Comparison of ENCODE assay signal across 7 cellular contexts in the genomic region with DNA sequence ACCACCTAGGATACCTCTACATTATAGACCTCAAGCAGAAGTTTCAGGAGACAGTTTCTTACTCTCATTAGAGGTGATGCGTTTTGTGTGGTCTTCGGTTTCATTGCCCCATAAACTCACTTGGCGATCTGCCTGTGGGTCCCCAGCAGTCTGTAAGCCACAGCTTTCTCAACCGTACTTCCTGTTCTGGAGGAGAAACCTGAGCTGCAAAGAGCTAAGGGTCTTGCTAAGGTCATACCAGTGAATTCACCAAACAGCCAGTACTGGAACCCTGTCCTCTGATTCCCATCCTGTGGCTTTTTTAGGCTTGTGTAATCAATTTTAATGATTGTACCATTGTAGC.
A peak's percentile ranks its signal among the peaks of the same experiment; 100 is the strongest.
DNase-seq lines count a peak whose midpoint lies in the region; FAIRE-seq and TF ChIP-seq lines count a peak whose summit lies in the region.

No MANE protein-coding gene starts in this region.

- no peak overlapping the region for H3K4me3 ChIP-seq in effector memory CD4-positive, alpha-beta T cell (ENCODE audit: insufficient read depth, low read depth, low read length, poor library complexity, severe bottlenecking)

- peak overlapping the region; percentile 85 for H3K27ac Mint-ChIP-seq in nephron progenitor cell

- TF ChIP-seq CTCF in VCaP (conservative IDR thresholded peaks at IDR 0.05) (no peak), nephron progenitor cell (IDR thresholded peaks at IDR 0.05) (no peak), GM13977 (IDR thresholded peaks at IDR 0.05; ENCODE audit: extremely low read depth, insufficient read depth, missing control alignments) (no peak)

- in situ Hi-C loops in GM13977 (cut with MboI; ENCODE audit: low pct_unique_long_range_greater_than_20kb, low sequenced_read_pairs, unreplicated experiment): no loop called here

- peak overlapping the region; percentile 70 for H3K27ac ChIP-seq in VCaP
- no peak overlapping the region for H3K27ac ChIP-seq in effector memory CD4-positive, alpha-beta T cell (ENCODE audit: insufficient read depth, low read length, poor library complexity, severe bottlenecking)

- no peaks in the 10 kb centered on the region for H3K27me3 ChIP-seq in effector memory CD4-positive, alpha-beta T cell (replicated peaks; ENCODE audit: control insufficient read depth, insufficient read depth, low read length, poor library complexity, severe bottlenecking)

- peaks cover 25% of the 10 kb centered on the region for H3K36me3 Mint-ChIP-seq in nephron progenitor cell (ENCODE audit: low read depth)

- FAIRE-seq in GM19239 (lab: Jason Lieb, UNC): no peak

- H3K36me3 ChIP-seq in effector memory CD4-positive, alpha-beta T cell (ENCODE audit: control insufficient read depth, insufficient read depth, low read length): no peaks in the 10 kb centered on the region

- peaks cover 9% of the 10 kb centered on the region for H3K4me1 ChIP-seq in effector memory CD4-positive, alpha-beta T cell (ENCODE audit: control insufficient read depth, insufficient read depth, low read length, poor library complexity, severe bottlenecking)

- H3K9me3 ChIP-seq in effector memory CD4-positive, alpha-beta T cell (ENCODE audit: control insufficient read depth, low read length): no peaks in the 10 kb centered on the region

- H3K9me3 Mint-ChIP-seq in nephron progenitor cell: no peaks in the 10 kb centered on the region

- H3K27me3 Mint-ChIP-seq in nephron progenitor cell (ENCODE audit: low read depth, poor library complexity): no peaks in the 10 kb centered on the region

- peak overlapping the region; percentile 67 for H3K4me3 Mint-ChIP-seq in nephron progenitor cell

- H3K4me1 Mint-ChIP-seq in nephron progenitor cell: peaks cover 75% of the 10 kb centered on the region

- DNase-seq in GM19239 (ENCODE audit: insufficient read length, low spot score) (peak; percentile 17), KG1 (lab: John Stamatoyannopoulos, UW) (peak; percentile 59), nephron progenitor cell (peak; percentile 42), anterior cingulate cortex (lab: John Stamatoyannopoulos, UW) (no peak), GM13977 (ENCODE audit: low spot score) (no peak)
- no peak for DNase-seq in effector memory CD4-positive, alpha-beta T cell

Comparison
In these comparisons a context has a peak if more than half of its experiments do, and no peak if none do; other contexts are left out.
1. DNase-seq: peak in GM19239 (single experiment), KG1 (single experiment) and nephron progenitor cell (single experiment); none in effector memory CD4-positive, alpha-beta T cell (0 of 3), anterior cingulate cortex (0 of 58) and GM13977 (single experiment).